1 cellular context compared by ENCODE assay signal in genomic region chr12:104460973-104461693, GRCh38.
TF ChIP-seq lines count a peak whose summit lies in the region.

No MANE protein-coding gene starts in this region.

TF ChIP-seq in K562, 482 proteins besides CTCF, POLR2A, EP300 and RAD21 (continued from another document):
- TF ChIP-seq ZNF318 (IDR thresholded peaks at IDR 0.05; ENCODE audit: borderline replicate concordance in 1 of 2, low read depth in 1 of 2) (no peak), REST (CRISPR knock-in tag; IDR thresholded peaks at IDR 0.05; ENCODE audit: low read depth) (no peak), ZNF584 (CRISPR knock-in tag; IDR thresholded peaks at IDR 0.05; ENCODE audit: low read depth) (no peak), STAT6 (CRISPR knock-in tag; IDR thresholded peaks at IDR 0.05) (no peak), ZNF23 (CRISPR knock-in tag; IDR thresholded peaks at IDR 0.05) (no peak)
TF ChIP-seq in K562: peak in this region for 0.
